Comparison of ENCODE assay signal across 21 cellular contexts in the genomic region with DNA sequence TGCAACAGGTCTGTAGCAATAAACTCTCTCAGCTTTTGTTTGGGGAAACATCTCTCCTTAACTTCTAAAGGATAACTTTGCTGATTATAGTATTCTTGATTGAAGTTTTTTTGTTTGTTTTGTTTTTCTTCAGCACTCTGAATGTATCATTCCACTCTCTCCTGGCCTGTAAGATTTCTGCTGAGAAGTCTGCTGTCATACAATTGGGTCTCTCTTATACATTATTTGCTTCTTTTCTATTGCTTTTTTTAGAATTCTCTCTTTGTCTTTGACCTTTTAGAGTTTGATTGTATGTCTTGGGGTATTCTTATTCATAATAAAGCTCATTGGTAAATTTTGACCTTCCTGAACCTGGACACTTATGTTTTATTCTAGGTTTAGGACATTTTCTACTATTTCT.
DNase-seq lines count a peak whose midpoint lies in the region; ATAC-seq, FAIRE-seq and TF ChIP-seq lines count a peak whose summit lies in the region.
"Had no signal": no experiment of that assay in that cellular context is flagged by ENCODE, and none has a peak within 500 bp of the region (broad histone marks: within the 10 kb centered on the region; RNA-seq: fewer than 3 reads in every experiment).

No MANE protein-coding gene starts in this region.

- intact Hi-C loops in GM12878 (cut with micrococcal nuclease; ENCODE audit: unreplicated experiment): no loop called here
- intact Hi-C loops in Calu3 (cut with micrococcal nuclease; ENCODE audit: unreplicated experiment): no loop called here

- CTCF ChIA-PET in HEK293 (lab: Yijun Ruan, JAX) (interaction anchor here (0.7 kb wide), 1 partner anchor 1233 kb away, joined by 3 read pairs; no protein-coding TSS in a partner anchor), WTC11 (lab: Charles Lee) (no interaction called here), GM12878 (lab: Yijun Ruan, JAX) (no interaction called here), Calu3 (lab: Charles Lee) (no interaction called here)

- H3K4me1 ChIP-seq in HEK293 (ENCODE audit: control insufficient read depth, insufficient read depth, low read length) (no peaks in the 10 kb centered on the region), GM12878 (ENCODE audit: control insufficient read depth, insufficient read depth, low read length) (peaks cover 3% of the 10 kb centered on the region; the same call in 1 of the 2 replicates)
- H3K4me1 ChIP-seq: BE2C, BLaER1 had no signal

- no peak overlapping the region for H3K27ac Mint-ChIP-seq in WTC11
- no peak overlapping the region for H3K27ac Mint-ChIP-seq in Calu3 (ENCODE audit: unreplicated experiment)
- H3K27ac Mint-ChIP-seq: CD14-positive monocyte; CD4-positive, alpha-beta memory T cell; CD4-positive, CD25-positive, alpha-beta regulatory T cell; CD8-positive, alpha-beta memory T cell had no signal

- TF ChIP-seq POLR2A in GM12878 (IDR thresholded peaks at IDR 0.05; ENCODE audit: low read depth, low read length): no peak

- H3K4me3 Mint-ChIP-seq in WTC11 (no peak overlapping the region), Calu3 (ENCODE audit: low read depth, unreplicated experiment) (no peak overlapping the region)
- H3K4me3 Mint-ChIP-seq: CD14-positive monocyte; CD4-positive, alpha-beta memory T cell; CD4-positive, CD25-positive, alpha-beta regulatory T cell; CD8-positive, alpha-beta memory T cell had no signal

- RAD21 ChIA-PET in GM12878 (lab: Charles Lee; ENCODE audit: unreplicated experiment): no interaction called here

- H3K9me3 Mint-ChIP-seq in WTC11 (peaks cover 47% of the 10 kb centered on the region), Calu3 (ENCODE audit: low read depth, unreplicated experiment) (peaks cover 7% of the 10 kb centered on the region)

- H3K4me2 ChIP-seq in GM12878 (ENCODE audit: control insufficient read depth, insufficient read depth): no peak overlapping the region
- H3K4me2 ChIP-seq: BLaER1 had no signal

- H3K4me1 Mint-ChIP-seq in WTC11: no peaks in the 10 kb centered on the region
- no peaks in the 10 kb centered on the region for H3K4me1 Mint-ChIP-seq in Calu3 (ENCODE audit: low read depth, unreplicated experiment)
- H3K4me1 Mint-ChIP-seq: CD4-positive, CD25-positive, alpha-beta regulatory T cell had no signal

- H3K36me3 Mint-ChIP-seq in WTC11: peaks cover 21% of the 10 kb centered on the region
- no peaks in the 10 kb centered on the region for H3K36me3 Mint-ChIP-seq in Calu3 (ENCODE audit: insufficient read depth, unreplicated experiment)
- H3K36me3 Mint-ChIP-seq: CD14-positive monocyte; CD4-positive, alpha-beta memory T cell; CD4-positive, CD25-positive, alpha-beta regulatory T cell; CD8-positive, alpha-beta memory T cell had no signal

- POLR2A ChIA-PET in HEK293 (lab: Yijun Ruan, JAX): no interaction called here
- POLR2A ChIA-PET in WTC11 (lab: Charles Lee): no interaction called here
- POLR2A ChIA-PET in GM12878 (lab: Charles Lee): no interaction called here

- H3K36me3 ChIP-seq in HEK293 (ENCODE audit: control insufficient read depth in 2 of 2, insufficient read depth in 1 of 2, low read length in 2 of 2) (no peaks in the 10 kb centered on the region), GM12878 (ENCODE audit: control insufficient read depth in 2 of 2, insufficient read depth in 2 of 2, low read length in 1 of 2) (no peaks in the 10 kb centered on the region)
- H3K36me3 ChIP-seq: BE2C, BLaER1 had no signal

- FAIRE-seq in GM12878 (lab: Jason Lieb, UNC): no peak
- FAIRE-seq: D721Med, G401.6, GM12892, GM18507 had no signal

- no peak overlapping the region for H3K27ac ChIP-seq in HEK293 (ENCODE audit: extremely low read depth, low read depth, low read length)
- no peak overlapping the region for H3K27ac ChIP-seq in GM12878 (ENCODE audit: control insufficient read depth, insufficient read depth)
- H3K27ac ChIP-seq: BLaER1 had no signal

- no peak for TF ChIP-seq CTCF in HEK293 (tag by site-specific recombination; IDR thresholded peaks at IDR 0.05)
- TF ChIP-seq CTCF in WTC11 (IDR thresholded peaks at IDR 0.05): no peak
- no peak for TF ChIP-seq CTCF in GM12878 (IDR thresholded peaks at IDR 0.05 in 2 of 3, conservative IDR thresholded peaks at IDR 0.05 in 1 of 3; ENCODE audit: control insufficient read depth in 2 of 3, extremely low read depth in 1 of 3, insufficient read depth in 1 of 3, low read depth in 3 of 3, low read length in 3 of 3)
- TF ChIP-seq CTCF in Calu3 (IDR thresholded peaks at IDR 0.05; ENCODE audit: unreplicated experiment): no peak

- no peaks in the 10 kb centered on the region for H4K20me1 ChIP-seq in GM12878 (ENCODE audit: control insufficient read depth, insufficient read depth)
- H4K20me1 ChIP-seq: BLaER1 had no signal

- no peak overlapping the region for H2AFZ ChIP-seq in GM12878 (ENCODE audit: control insufficient read depth, low read depth, low read length)

- SMC1A ChIA-PET in GM12878 (lab: Charles Lee; ENCODE audit: uncharacterized antibody, unreplicated experiment): no interaction called here

- H3K27me3 ChIP-seq in GM12878 (replicated peaks in 1 of 2; ENCODE audit: control insufficient read depth in 2 of 2, insufficient read depth in 2 of 2, low read length in 1 of 2): no peaks in the 10 kb centered on the region
- H3K27me3 ChIP-seq: BE2C, BLaER1 had no signal

- H3K4me3 ChIP-seq in HEK293 (ENCODE audit: low read depth, low read length) (no peak overlapping the region), GM12878 (no peak overlapping the region)
- H3K4me3 ChIP-seq: BLaER1 had no signal

- H3K9ac ChIP-seq in GM12878 (ENCODE audit: control insufficient read depth, insufficient read depth, low read length): no peak overlapping the region
- H3K9ac ChIP-seq: BLaER1 had no signal

- H3K27me3 Mint-ChIP-seq in WTC11 (ENCODE audit: low read depth): no peaks in the 10 kb centered on the region
- no peaks in the 10 kb centered on the region for H3K27me3 Mint-ChIP-seq in Calu3 (ENCODE audit: unreplicated experiment)
- H3K27me3 Mint-ChIP-seq: CD4-positive, alpha-beta memory T cell; CD4-positive, CD25-positive, alpha-beta regulatory T cell; CD8-positive, alpha-beta memory T cell had no signal

- BruUV-seq in GM12878 (replicated peaks; lab: Mats Ljungman, UMichigan) (no TSS peak), Calu3 (replicated peaks; lab: Mats Ljungman, UMichigan) (no TSS peak)

- TF ChIP-seq EP300 in GM12878 (IDR thresholded peaks at IDR 0.05; ENCODE audit: borderline replicate concordance in 1 of 2, control insufficient read depth in 1 of 2, low read depth in 2 of 2, low read length in 2 of 2): no peak

- H3K9me3 ChIP-seq in HEK293 (ENCODE audit: control insufficient read depth, insufficient read depth, low read depth, low read length) (no peaks in the 10 kb centered on the region), GM12878 (replicated peaks; ENCODE audit: control insufficient read depth, insufficient read depth, low read length) (peaks cover 10% of the 10 kb centered on the region; the same call in 2 of the 3 replicates)
- H3K9me3 ChIP-seq: BE2C had no signal

- no peaks in the 10 kb centered on the region for H3K79me2 ChIP-seq in GM12878 (ENCODE audit: control insufficient read depth, insufficient read depth, low read length)

- ATAC-seq in WTC11: no peak
- no peak for ATAC-seq in GM12878

- TF ChIP-seq RAD21 in GM12878 (IDR thresholded peaks at IDR 0.05; ENCODE audit: insufficient read depth, low read depth, low read length): no peak

- in situ Hi-C loops in GM12878 (cut with MboI): no loop called here

- DNase-seq in WTC11 (ENCODE audit: low spot score) (no peak), GM12878 (ENCODE audit: low read depth, low spot score) (no peak), SIG-M5 (lab: John Stamatoyannopoulos, UW) (no peak), Calu3 (no peak)
- DNase-seq: 8988T; ACHN; BE2C; C1 segment of cervical spinal cord; CD4-positive, alpha-beta memory T cell; CD4-positive, CD25-positive, alpha-beta regulatory T cell; CD8-positive, alpha-beta memory T cell; COR-L47; DMS79 treated with DMSO at 0.1 percent for 48 hours; GF-D8 had no signal

TF ChIP-seq in HEK293, 187 proteins besides CTCF, POLR2A, EP300 and RAD21 (continues in another document):
- no peak for TF ChIP-seq ZSCAN23 (tag by site-specific recombination; IDR thresholded peaks at IDR 0.05)
- no peak for TF ChIP-seq ZNF777 (tag by site-specific recombination; IDR thresholded peaks at IDR 0.05; ENCODE audit: borderline replicate concordance)
- TF ChIP-seq ZNF202 (tag by site-specific recombination; IDR thresholded peaks at IDR 0.05; ENCODE audit: borderline replicate concordance): no peak
- TF ChIP-seq ZNF561 (tag by site-specific recombination; IDR thresholded peaks at IDR 0.05; ENCODE audit: borderline replicate concordance): no peak

TF ChIP-seq in WTC11, 78 proteins besides CTCF, POLR2A, EP300 and RAD21:
- TF ChIP-seq RORB (CRISPR knock-in tag; IDR thresholded peaks at IDR 0.05): no peak
- peak; percentile 77 for TF ChIP-seq ZNF317 (CRISPR knock-in tag; IDR thresholded peaks at IDR 0.05; ENCODE audit: borderline replicate concordance, low read depth)

TF ChIP-seq in GM12878, 131 proteins besides CTCF, POLR2A, EP300 and RAD21:
- TF ChIP-seq MAX (IDR thresholded peaks at IDR 0.05; ENCODE audit: low read depth, low read length) (no peak), EGR1 (IDR thresholded peaks at IDR 0.05; ENCODE audit: borderline replicate concordance in 1 of 2, low read depth in 2 of 2, low read length in 2 of 2) (no peak), JUNB (IDR thresholded peaks at IDR 0.05) (no peak), STAT1 (conservative IDR thresholded peaks at IDR 0.05) (no peak), USF2 (IDR thresholded peaks at IDR 0.05; ENCODE audit: borderline replicate concordance, low read depth, low read length) (no peak), CBX5 (IDR thresholded peaks at IDR 0.05; ENCODE audit: low read depth) (peak; percentile 83; the same call in 1 of the 2 replicates)
